Comparison of ENCODE assay signal across 8 cellular contexts in the genomic region with DNA sequence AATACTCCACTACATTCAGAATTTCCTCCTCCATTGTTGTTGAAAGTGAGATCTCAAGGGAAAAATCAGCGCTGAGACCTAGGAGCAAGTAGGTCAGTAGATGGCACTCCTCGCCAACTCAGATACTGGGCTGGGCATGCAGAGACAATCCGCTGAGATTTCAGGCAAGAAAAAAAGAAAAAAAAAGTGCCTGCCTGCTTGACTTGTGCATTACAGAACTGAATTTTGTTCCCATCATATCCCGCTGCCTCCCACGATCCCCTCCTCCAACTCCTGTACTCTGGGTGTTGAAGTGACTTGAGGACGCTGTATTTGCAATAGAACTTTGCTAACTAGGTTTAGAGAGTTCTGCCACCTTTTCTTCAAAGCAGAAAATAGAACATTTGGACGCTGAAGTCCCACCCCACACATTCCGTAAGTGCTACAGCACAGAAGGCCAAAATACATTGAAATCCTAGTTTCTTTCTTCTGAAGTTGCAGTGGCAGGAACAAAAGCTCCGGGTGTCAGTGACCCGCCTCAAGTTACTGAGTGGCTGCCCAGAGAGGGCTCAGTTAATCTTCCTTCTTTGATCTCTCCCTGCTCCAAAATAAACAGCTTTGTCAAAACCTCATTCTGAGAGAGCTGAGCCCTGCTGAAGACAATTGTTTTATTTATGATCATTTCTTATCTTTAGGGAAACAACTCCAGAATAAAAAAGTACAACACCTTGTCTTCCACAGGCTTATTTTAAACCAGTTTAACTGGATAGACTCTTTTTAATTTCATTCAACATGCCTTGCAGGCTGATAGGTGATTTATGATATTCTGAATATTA.
DNase-seq lines count a peak whose midpoint lies in the region; ATAC-seq lines count a peak whose summit lies in the region.

No MANE protein-coding gene starts in this region.

- H3K36me3 Mint-ChIP-seq in activated CD8-positive, alpha-beta memory T cell treated with anti-CD3 and anti-CD28 coated beads, Interleukin-2, amount 10 ng/mL, durations not matched to agents 7 days and 5 days, result peaks cover 54% of the 10 kb centered on the region

- H3K36me3 ChIP-seq in esophagus (ENCODE audit: control insufficient read depth in 2 of 2, insufficient read depth in 2 of 2, low read length in 1 of 2) (peaks cover 0 to 4% of the 10 kb centered on the region in 2 donors), muscle layer of duodenum (ENCODE audit: control insufficient read depth in 1 of 2, insufficient read depth in 2 of 2, low read length in 2 of 2) (peaks cover 3 to 19% of the 10 kb centered on the region in 2 donors)

- DNase-seq in GM04503 (ENCODE audit: low read depth) (peak; percentile 43), NCI-H446 (lab: John Stamatoyannopoulos, UW) (peak; percentile 61 to 86)
- DNase-seq in activated CD8-positive, alpha-beta memory T cell treated with anti-CD3 and anti-CD28 coated beads, Interleukin-2, amount 10 ng/mL, durations not matched to agents 7 days and 5 days, result peak; percentile 57
- peak; percentile 18 for DNase-seq in stimulated activated naive CD4-positive, alpha-beta T cell treated with Interleukin-2 at 50 U/mL for 16 hours (lab: John Stamatoyannopoulos, UW)

- H3K27ac ChIP-seq in esophagus (ENCODE audit: low read depth in 2 of 2, low read length in 1 of 2) (peak overlapping the region; percentile 58 to 76), muscle layer of duodenum (ENCODE audit: low read length) (no peak overlapping the region)

- WGBS in esophagus, 2 donors, result 15 to 21% methylated on average over 10 of the region's 10 CpGs

- H3K27me3 Mint-ChIP-seq in activated CD8-positive, alpha-beta memory T cell treated with anti-CD3 and anti-CD28 coated beads, Interleukin-2, amount 10 ng/mL, durations not matched to agents 7 days and 5 days, result no peaks in the 10 kb centered on the region

- H3K4me3 ChIP-seq in esophagus (ENCODE audit: low read depth in 1 of 2, low read length in 2 of 2) (peak overlapping the region in 1 of 2 donors; percentile 2), muscle layer of duodenum (ENCODE audit: low read depth in 1 of 2, low read length in 2 of 2) (peak overlapping the region; percentile 21 to 30)

- no peaks in the 10 kb centered on the region for H3K27me3 ChIP-seq in esophagus (ENCODE audit: control insufficient read depth in 1 of 2, insufficient read depth in 2 of 2, low read length in 2 of 2)
- no peaks in the 10 kb centered on the region for H3K27me3 ChIP-seq in muscle layer of duodenum (ENCODE audit: low read depth, low read length)

- ATAC-seq in HG02885 (IDR thresholded peaks at IDR 0.05; ENCODE audit: poor library complexity, unreplicated experiment), result peak; percentile 50
- ATAC-seq in activated CD8-positive, alpha-beta memory T cell treated with anti-CD3 and anti-CD28 coated beads, Interleukin-2, amount 10 ng/mL, durations not matched to agents 7 days and 5 days, result peak; percentile 51
- no peak for ATAC-seq in HG02840 (IDR thresholded peaks at IDR 0.05; ENCODE audit: low FRiP score, unreplicated experiment)

- H3K27ac Mint-ChIP-seq in activated CD8-positive, alpha-beta memory T cell treated with anti-CD3 and anti-CD28 coated beads, Interleukin-2, amount 10 ng/mL, durations not matched to agents 7 days and 5 days, result no peak overlapping the region

- CTCF ChIA-PET in activated CD8-positive, alpha-beta memory T cell treated with anti-CD3 and anti-CD28 coated beads, Interleukin-2, amount 10 ng/mL, durations not matched to agents 7 days and 5 days (lab: Charles Lee), result interaction anchor here (0.7 to 2.3 kb wide), 4 partner anchors 266 to 584 kb away, joined by 3 to 8 read pairs (median 4); a partner anchor contains a TSS

- H3K4me3 Mint-ChIP-seq in activated CD8-positive, alpha-beta memory T cell treated with anti-CD3 and anti-CD28 coated beads, Interleukin-2, amount 10 ng/mL, durations not matched to agents 7 days and 5 days, result no peak overlapping the region

- H3K9me3 ChIP-seq in esophagus (ENCODE audit: control insufficient read depth in 2 of 2, insufficient read depth in 1 of 2, low read depth in 1 of 2, low read length in 1 of 2), result no peaks in the 10 kb centered on the region
- H3K9me3 ChIP-seq in muscle layer of duodenum (ENCODE audit: control insufficient read depth in 1 of 2, low read length in 2 of 2), result no peaks in the 10 kb centered on the region

- H3K4me1 ChIP-seq in esophagus (ENCODE audit: control insufficient read depth in 2 of 2, insufficient read depth in 2 of 2, low read length in 1 of 2) (peaks cover 0 to 3% of the 10 kb centered on the region in 2 donors), muscle layer of duodenum (ENCODE audit: control insufficient read depth in 1 of 2, insufficient read depth in 2 of 2, low read length in 2 of 2) (peaks cover 0 to 9% of the 10 kb centered on the region in 2 donors)

- H3K9me3 Mint-ChIP-seq in activated CD8-positive, alpha-beta memory T cell treated with anti-CD3 and anti-CD28 coated beads, Interleukin-2, amount 10 ng/mL, durations not matched to agents 7 days and 5 days (ENCODE audit: low read depth), result no peaks in the 10 kb centered on the region

- peaks cover 55% of the 10 kb centered on the region for H3K4me1 Mint-ChIP-seq in activated CD8-positive, alpha-beta memory T cell treated with anti-CD3 and anti-CD28 coated beads, Interleukin-2, amount 10 ng/mL, durations not matched to agents 7 days and 5 days

Comparison
In these comparisons a context has a peak if more than half of its experiments do, and no peak if none do; other contexts are left out.
1. DNase-seq: peak in every context shown above with its lines; median percentile 74 in NCI-H446; 57 in activated CD8-positive, alpha-beta memory T cell treated with anti-CD3 and anti-CD28 coated beads, Interleukin-2, amount 10 ng/mL, durations not matched to agents 7 days and 5 days; 43 in GM04503; 18 in stimulated activated naive CD4-positive, alpha-beta T cell treated with Interleukin-2 at 50 U/mL for 16 hours.